Comparison of ENCODE assay signal across 8 cellular contexts in the genomic region with DNA sequence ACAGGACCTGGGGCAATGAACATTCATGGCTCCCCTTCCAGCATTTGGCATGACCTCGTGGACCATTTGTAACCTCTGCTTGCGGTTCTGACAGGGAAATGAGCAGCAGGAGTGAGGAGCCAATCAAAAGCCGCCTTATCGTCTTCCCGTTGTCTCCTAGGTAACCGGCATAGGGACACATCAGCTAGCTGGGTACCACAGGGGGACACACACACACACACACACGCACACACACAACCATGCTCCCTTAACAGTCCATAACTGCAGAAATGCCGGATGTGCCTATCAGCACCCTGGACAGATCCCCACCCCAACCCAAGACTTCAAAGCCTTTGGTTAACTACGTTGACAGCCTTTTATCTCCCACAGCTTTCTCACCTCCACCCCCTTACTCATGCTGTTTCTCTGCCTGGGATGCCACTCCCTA. TPM values are rescaled to one million over a fixed set of nuclear protein-coding genes. Genes with fewer than 3 reads are reported as not detected.
A peak's percentile ranks its signal among the peaks of the same experiment; 100 is the strongest.
DNase-seq lines count a peak whose midpoint lies in the region; ATAC-seq and TF ChIP-seq lines count a peak whose summit lies in the region.

No MANE protein-coding gene starts in this region.

- H3K4me1 ChIP-seq in PC-3 (ENCODE audit: insufficient read depth, low read length) (no peaks in the 10 kb centered on the region), stomach (peaks cover 7 to 13% (median 10%) of the 10 kb centered on the region in 4 donors)

- H3K4me2 ChIP-seq in PC-3 (ENCODE audit: low read length): no peak overlapping the region

- H2AFZ ChIP-seq in PC-3 (ENCODE audit: low read length): no peak overlapping the region

- in situ Hi-C loops in GM13976 (cut with MboI; ENCODE audit: low sequenced_read_pairs, unreplicated experiment): no loop called here

- H3K27ac ChIP-seq in PC-3 (ENCODE audit: low read length) (no peak overlapping the region), stomach (no peak overlapping the region)

- intact Hi-C loops in PC-3 (cut with micrococcal nuclease) (no loop called here), stomach (cut with DNase I; ENCODE audit: low total_unique reads) (no loop called here)

- CTCF ChIA-PET in PC-3 (lab: Charles Lee): no interaction called here
- CTCF ChIA-PET in activated naive CD4-positive, alpha-beta T cell treated with anti-CD3 and anti-CD28 coated beads, Interleukin-2, amount 10 ng/mL, durations not matched to agents 7 days and 5 days (lab: Charles Lee): no interaction called here

- no peaks in the 10 kb centered on the region for H3K79me2 ChIP-seq in PC-3 (ENCODE audit: low read length)

- H3F3A ChIP-seq in PC-3 (ENCODE audit: low read length, unreplicated experiment): no peaks in the 10 kb centered on the region

- no peaks in the 10 kb centered on the region for H3K9me3 ChIP-seq in PC-3 (ENCODE audit: low read length)
- H3K9me3 ChIP-seq in stomach: no peaks in the 10 kb centered on the region

- no peak overlapping the region for H3K4me3 Mint-ChIP-seq in activated naive CD4-positive, alpha-beta T cell treated with anti-CD3 and anti-CD28 coated beads, Interleukin-2, amount 10 ng/mL, durations not matched to agents 7 days and 5 days

- 19 to 25% (median 21%) methylated on average over 9 of the region's 9 CpGs for WGBS in stomach, 5 donors

- H3K4me3 ChIP-seq in PC-3 (ENCODE audit: low read length): no peak overlapping the region
- H3K4me3 ChIP-seq in stomach: no peak overlapping the region

- no peaks in the 10 kb centered on the region for H3K36me3 ChIP-seq in PC-3 (ENCODE audit: low read depth, low read length)
- H3K36me3 ChIP-seq in stomach: no peaks in the 10 kb centered on the region

- H3K9me2 ChIP-seq in PC-3 (replicated peaks; ENCODE audit: low read length): no peaks in the 10 kb centered on the region; the same call in 1 of the 2 replicates

- TF ChIP-seq CTCF in GM13976 (IDR thresholded peaks at IDR 0.05; ENCODE audit: borderline replicate concordance, control extremely low read depth, extremely low read depth, insufficient read depth, missing control alignments) (no peak), PC-3 (conservative IDR thresholded peaks at IDR 0.05; ENCODE audit: low read depth, low read length) (no peak), stomach (IDR thresholded peaks at IDR 0.05) (no peak)

- no peak for TF ChIP-seq EP300 in stomach (IDR thresholded peaks at IDR 0.05)

- peaks cover 16% of the 10 kb centered on the region for H3K4me1 Mint-ChIP-seq in activated naive CD4-positive, alpha-beta T cell treated with anti-CD3 and anti-CD28 coated beads, Interleukin-2, amount 10 ng/mL, durations not matched to agents 7 days and 5 days

- no peak for TF ChIP-seq POLR2A in stomach (IDR thresholded peaks at IDR 0.05)

- DNase-seq in GM13976 (ENCODE audit: low spot score): peak; percentile 68
- DNase-seq in PC-3: peak; percentile 49
- DNase-seq in activated naive CD4-positive, alpha-beta T cell treated with anti-CD3 and anti-CD28 coated beads, Interleukin-2, amount 10 ng/mL, durations not matched to agents 7 days and 5 days: peak; percentile 88
- peak; percentile 33 for DNase-seq in kidney tubule cell (ENCODE audit: low spot score)
- no peak for DNase-seq in stomach
- no peak for DNase-seq in GF-D8 (lab: John Stamatoyannopoulos, UW)

- ATAC-seq in PC-3 (no peak), HG03196 (IDR thresholded peaks at IDR 0.05; ENCODE audit: unreplicated experiment) (no peak), HG02840 (IDR thresholded peaks at IDR 0.05; ENCODE audit: low FRiP score, unreplicated experiment) (no peak)

- no peaks in the 10 kb centered on the region for H4K20me1 ChIP-seq in PC-3 (ENCODE audit: low read length)

- no peak overlapping the region for H3K27ac Mint-ChIP-seq in activated naive CD4-positive, alpha-beta T cell treated with anti-CD3 and anti-CD28 coated beads, Interleukin-2, amount 10 ng/mL, durations not matched to agents 7 days and 5 days

- POLR2A ChIA-PET in PC-3 (lab: Charles Lee; ENCODE audit: unreplicated experiment): no interaction called here

- H3K36me3 Mint-ChIP-seq in activated naive CD4-positive, alpha-beta T cell treated with anti-CD3 and anti-CD28 coated beads, Interleukin-2, amount 10 ng/mL, durations not matched to agents 7 days and 5 days: no peaks in the 10 kb centered on the region

- no peaks in the 10 kb centered on the region for H3K9me3 Mint-ChIP-seq in activated naive CD4-positive, alpha-beta T cell treated with anti-CD3 and anti-CD28 coated beads, Interleukin-2, amount 10 ng/mL, durations not matched to agents 7 days and 5 days

- peaks cover 75% of the 10 kb centered on the region for H3K27me3 Mint-ChIP-seq in activated naive CD4-positive, alpha-beta T cell treated with anti-CD3 and anti-CD28 coated beads, Interleukin-2, amount 10 ng/mL, durations not matched to agents 7 days and 5 days

- H3K27me3 ChIP-seq in PC-3 (ENCODE audit: low read length) (peaks cover 20% of the 10 kb centered on the region), stomach (peaks cover 0 to 89% (median 16%) of the 10 kb centered on the region in 3 donors)

- BruUV-seq in PC-3 (replicated peaks; lab: Mats Ljungman, UMichigan): no TSS peak

- no peak overlapping the region for H3K9ac ChIP-seq in PC-3 (ENCODE audit: low read length)

RNA-seq across cellular contexts. Expression of gene CCDC174, which starts 53.4 kb away (rescaled TPM):
- total RNA-seq in PC-3 (2014; rRNA removed) (8.2 and 16.1 TPM in 2 replicates), stomach (10 to 100 TPM in 4 of 5 donors, 1 to 10 TPM in 1; 8.5 to 44.0 (median 19.6) TPM)
- polyA plus RNA-seq in stomach: 10 to 100 TPM; 12.5 to 26.7 (median 15.3) TPM

RNA-seq across cellular contexts. Expression of gene GRIP2, which starts 58.0 kb away (rescaled TPM):
- 0.29 and 0.36 TPM in 2 replicates for total RNA-seq in PC-3 (2014; rRNA removed)
- total RNA-seq in stomach: 10 to 100 TPM in 1 of 5 donors, 1 to 10 TPM in 3, under 1 TPM in 1; 0.58 to 33.8 (median 5.0) TPM
- polyA plus RNA-seq in stomach: 1 to 10 TPM; 1.5 to 2.9 (median 2.7) TPM

Comparison
In these comparisons a context has a peak if more than half of its experiments do, and no peak if none do; other contexts are left out.
1. DNase-seq: peak in GM13976 (single experiment), PC-3 (single experiment), activated naive CD4-positive, alpha-beta T cell treated with anti-CD3 and anti-CD28 coated beads, Interleukin-2, amount 10 ng/mL, durations not matched to agents 7 days and 5 days (single experiment) and kidney tubule cell (single experiment); none in stomach (single experiment) and GF-D8 (single experiment).